ENCODE assay signal across 8 cellular contexts in the genomic region with DNA sequence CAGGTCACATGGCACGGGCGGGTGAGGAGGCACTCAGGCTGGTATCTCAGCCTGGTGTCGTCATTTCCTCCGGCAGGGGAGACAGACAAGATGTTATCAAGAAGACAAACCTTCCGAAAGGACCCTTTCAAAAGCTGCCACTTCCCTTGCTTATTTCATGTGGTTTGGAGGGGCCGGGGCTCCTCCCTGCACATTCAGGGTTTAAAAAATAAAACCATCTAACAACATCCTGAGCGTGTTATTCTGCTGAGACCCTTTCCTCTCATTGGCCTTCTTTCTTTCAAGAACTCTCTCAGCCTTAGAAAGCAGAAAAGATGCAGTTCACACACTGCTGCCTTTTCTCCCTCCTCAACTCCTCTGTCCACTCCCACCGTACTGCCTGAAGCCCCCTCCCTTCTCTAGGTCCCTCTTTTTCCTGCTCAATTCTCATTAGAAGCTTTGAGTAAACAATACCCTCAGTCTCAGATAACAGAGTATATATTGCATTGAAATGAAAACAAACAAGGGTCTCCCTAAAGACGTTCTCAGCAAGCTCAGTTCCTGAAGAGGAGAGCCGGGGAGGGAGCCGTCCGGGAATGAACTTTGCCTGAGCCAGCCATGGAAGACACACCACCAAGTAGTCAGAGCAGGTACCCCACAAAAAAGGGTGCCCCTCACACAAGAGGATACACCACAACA. TPM values are rescaled to one million over a fixed set of nuclear protein-coding genes. Genes with fewer than 3 reads are reported as not detected.
DNase-seq lines count a peak whose midpoint lies in the region; ATAC-seq and TF ChIP-seq lines count a peak whose summit lies in the region.

No MANE protein-coding gene starts in this region.

- H3K9me3 ChIP-seq in endodermal cell (ENCODE audit: control insufficient read depth, low read length): no peaks in the 10 kb centered on the region

- H3K4me3 ChIP-seq in endodermal cell (ENCODE audit: low read length) (peak overlapping the region; percentile 43), skin epidermis (no peak overlapping the region)

- H3K27ac ChIP-seq in endodermal cell (ENCODE audit: low read depth, low read length) (peak overlapping the region; percentile 12), skin epidermis (peak overlapping the region in 17 of 21 experiments; percentile 1 to 80 (median 60))

- peaks cover 84% of the 10 kb centered on the region for H3K4me1 Mint-ChIP-seq in endodermal cell

- TF ChIP-seq CTCF in endodermal cell (conservative IDR thresholded peaks at IDR 0.05): no peak

- no peaks in the 10 kb centered on the region for H3K27me3 ChIP-seq in endodermal cell (ENCODE audit: control insufficient read depth, insufficient read depth, low read length, poor library complexity, severe bottlenecking)

- WGBS in endodermal cell (ENCODE audit: insufficient coverage in 1 of 2, insufficient read length in 1 of 2), 2 experiments: 80 to 85% methylated on average over 9 to 12 of the region's 12 CpGs

- peak; percentile 58 for ATAC-seq in GM18861 (IDR thresholded peaks at IDR 0.05; ENCODE audit: unreplicated experiment)
- peak; percentile 44 for ATAC-seq in HG03342 (IDR thresholded peaks at IDR 0.05; ENCODE audit: unreplicated experiment)
- ATAC-seq in HG03469 (IDR thresholded peaks at IDR 0.05; ENCODE audit: unreplicated experiment): no peak

- peaks cover 90% of the 10 kb centered on the region for H3K36me3 ChIP-seq in endodermal cell (ENCODE audit: control insufficient read depth, insufficient read depth, low read length)

- no peaks in the 10 kb centered on the region for H3K9me3 Mint-ChIP-seq in endodermal cell

- H3K9ac ChIP-seq in endodermal cell (ENCODE audit: extremely low read depth, low read length, poor library complexity, severe bottlenecking): no peak overlapping the region

- H3K4me1 ChIP-seq in endodermal cell (ENCODE audit: control insufficient read depth, insufficient read depth, low read length): peaks cover 54% of the 10 kb centered on the region

- H3K4me3 Mint-ChIP-seq in endodermal cell: peak overlapping the region; percentile 99

- H3K36me3 Mint-ChIP-seq in endodermal cell (ENCODE audit: low read depth): peaks cover 83% of the 10 kb centered on the region

- DNase-seq in activated CD4-positive, alpha-beta T cell treated with anti-CD3 and anti-CD28 coated beads, Interleukin-2, amount 50 U/mL, for 1 hour: peak; percentile 84
- no peak for DNase-seq in endodermal cell
- no peak for DNase-seq in NCI-H2107 (lab: John Stamatoyannopoulos, UW)
- DNase-seq in COLO829 (ENCODE audit: low spot score): no peak

- H3K27me3 Mint-ChIP-seq in endodermal cell (ENCODE audit: insufficient read depth): no peaks in the 10 kb centered on the region

- H3K27ac Mint-ChIP-seq in endodermal cell: peak overlapping the region; percentile 64

RNA-seq across cellular contexts. Expression of gene SMAD7, which starts 9.8 kb away (rescaled TPM):
- 10 to 100 TPM; 52.4 to 67.4 TPM for total RNA-seq in endodermal cell
- 16.5 TPM for polyA plus RNA-seq in endodermal cell (2013, experiment 1 of 2)
- polyA plus RNA-seq in endodermal cell (2013, experiment 2 of 2): 16.2 TPM
